ENCODE assay signal across 1 cellular context in genomic region chr10:90947025-90947960, GRCh38.
TF ChIP-seq lines count a peak whose summit lies in the region.

No MANE protein-coding gene starts in this region.

TF ChIP-seq in GM12878, 131 proteins besides CTCF, POLR2A, EP300 and RAD21 (continued from another document):
- TF ChIP-seq, protein P1, sequence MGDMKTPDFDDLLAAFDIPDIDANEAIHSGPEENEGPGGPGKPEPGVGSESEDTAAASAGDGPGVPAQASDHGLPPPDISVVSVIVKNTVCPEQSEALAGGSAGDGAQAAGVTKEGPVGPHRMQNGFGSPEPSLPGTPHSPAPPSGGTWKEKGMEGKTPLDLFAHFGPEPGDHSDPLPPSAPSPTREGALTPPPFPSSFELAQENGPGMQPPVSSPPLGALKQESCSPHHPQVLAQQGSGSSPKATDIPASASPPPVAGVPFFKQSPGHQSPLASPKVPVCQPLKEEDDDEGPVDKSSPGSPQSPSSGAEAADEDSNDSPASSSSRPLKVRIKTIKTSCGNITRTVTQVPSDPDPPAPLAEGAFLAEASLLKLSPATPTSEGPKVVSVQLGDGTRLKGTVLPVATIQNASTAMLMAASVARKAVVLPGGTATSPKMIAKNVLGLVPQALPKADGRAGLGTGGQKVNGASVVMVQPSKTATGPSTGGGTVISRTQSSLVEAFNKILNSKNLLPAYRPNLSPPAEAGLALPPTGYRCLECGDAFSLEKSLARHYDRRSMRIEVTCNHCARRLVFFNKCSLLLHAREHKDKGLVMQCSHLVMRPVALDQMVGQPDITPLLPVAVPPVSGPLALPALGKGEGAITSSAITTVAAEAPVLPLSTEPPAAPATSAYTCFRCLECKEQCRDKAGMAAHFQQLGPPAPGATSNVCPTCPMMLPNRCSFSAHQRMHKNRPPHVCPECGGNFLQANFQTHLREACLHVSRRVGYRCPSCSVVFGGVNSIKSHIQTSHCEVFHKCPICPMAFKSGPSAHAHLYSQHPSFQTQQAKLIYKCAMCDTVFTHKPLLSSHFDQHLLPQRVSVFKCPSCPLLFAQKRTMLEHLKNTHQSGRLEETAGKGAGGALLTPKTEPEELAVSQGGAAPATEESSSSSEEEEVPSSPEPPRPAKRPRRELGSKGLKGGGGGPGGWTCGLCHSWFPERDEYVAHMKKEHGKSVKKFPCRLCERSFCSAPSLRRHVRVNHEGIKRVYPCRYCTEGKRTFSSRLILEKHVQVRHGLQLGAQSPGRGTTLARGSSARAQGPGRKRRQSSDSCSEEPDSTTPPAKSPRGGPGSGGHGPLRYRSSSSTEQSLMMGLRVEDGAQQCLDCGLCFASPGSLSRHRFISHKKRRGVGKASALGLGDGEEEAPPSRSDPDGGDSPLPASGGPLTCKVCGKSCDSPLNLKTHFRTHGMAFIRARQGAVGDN (IDR thresholded peaks at IDR 0.05) = 0 out of 2 replicates have a peak, but pooled peaks have one; percentile 28
TF ChIP-seq in GM12878: peak in this region for 3.
